Comparison of ENCODE assay signal across 23 cellular contexts in genomic region chr3:168453623-168454022, GRCh38.
"Had no signal": no experiment of that assay in that cellular context is flagged by ENCODE, and none has a peak within 500 bp of the region (broad histone marks: within the 10 kb centered on the region; RNA-seq: fewer than 3 reads in every experiment).

No MANE protein-coding gene starts in this region.

- H3K27me3 ChIP-seq: brain microvascular endothelial cell, foreskin keratinocyte, gastroesophageal sphincter had no signal

- H3K9me3 ChIP-seq: gastroesophageal sphincter had no signal

- H3K4me3 ChIP-seq: gastroesophageal sphincter had no signal

- DNase-seq: activated CD4-positive, alpha-beta memory T cell treated with anti-CD3 and anti-CD28 coated beads for 36 hours; activated CD4-positive, alpha-beta T cell treated with anti-CD3 and anti-CD28 coated beads for 36 hours; activated CD4-positive, alpha-beta T cell treated with anti-CD3 and anti-CD28 coated beads, Interleukin-2, amount 10 ng/mL, durations not matched to agents 24 days and 14 days; activated CD4-positive, CD25-positive, alpha-beta regulatory T cell; activated CD4-positive, CD25-positive, alpha-beta regulatory T cell treated with anti-CD3 and anti-CD28 coated beads, Interleukin-2, amount 50 U/mL, for 72 hours; activated CD8-positive, alpha-beta memory T cell treated with anti-CD3 and anti-CD28 coated beads, Interleukin-2, amount 50 U/mL, for 48 hours; activated effector memory CD4-positive, alpha-beta T cell treated with Interleukin-2 at 50 U/mL for 16 hours; activated gamma-delta T cell treated with Interleukin-2 at 50 U/mL for 16 hours; activated naive CD4-positive, alpha-beta T cell treated with anti-CD3 and anti-CD28 coated beads, Interleukin-2, amount 50 U/mL, for 16 hours; activated naive CD4-positive, alpha-beta T cell treated with Interleukin-2 at 50 U/mL for 16 hours; activated T-cell treated with anti-CD3 and anti-CD28 coated beads for 4 hours; activated T-cell treated with anti-CD3 and anti-CD28 coated beads, Interleukin-2, amount 50 U/mL, for 24 hours; activated T-cell treated with anti-CD3 and anti-CD28 coated beads, Interleukin-2, amount 50 U/mL, for 72 hours; amniotic stem cell; anterior cingulate cortex; brain microvascular endothelial cell; effector CD8-positive, alpha-beta T cell; foreskin keratinocyte; T-helper 2 cell had no signal

- H3K4me1 ChIP-seq: foreskin keratinocyte, gastroesophageal sphincter had no signal

- FAIRE-seq: astrocyte, bronchial epithelial cell had no signal

- H3K36me3 ChIP-seq: brain microvascular endothelial cell, gastroesophageal sphincter had no signal

- H3K27ac ChIP-seq: brain microvascular endothelial cell, foreskin keratinocyte, gastroesophageal sphincter, VCaP had no signal
